20 cellular contexts compared by ENCODE assay signal in genomic region chr20:7308163-7308562, GRCh38.
DNase-seq lines count a peak whose midpoint lies in the region; ATAC-seq, FAIRE-seq and TF ChIP-seq lines count a peak whose summit lies in the region.
"Had no signal": no experiment of that assay in that cellular context is flagged by ENCODE, and none has a peak within 500 bp of the region (broad histone marks: within the 10 kb centered on the region; RNA-seq: fewer than 3 reads in every experiment).

No MANE protein-coding gene starts in this region.

- H3K9me3 Mint-ChIP-seq in glutamatergic neuron (ENCODE audit: unreplicated experiment): no peaks in the 10 kb centered on the region
- H3K9me3 Mint-ChIP-seq: GM23338 had no signal

- no peak overlapping the region for H3K4me3 Mint-ChIP-seq in glutamatergic neuron (ENCODE audit: unreplicated experiment)
- H3K4me3 Mint-ChIP-seq: CD4-positive, alpha-beta T cell; GM23338 had no signal

- no peaks in the 10 kb centered on the region for H3K27me3 Mint-ChIP-seq in glutamatergic neuron (ENCODE audit: unreplicated experiment)
- H3K27me3 Mint-ChIP-seq: CD4-positive, alpha-beta T cell had no signal

- no peaks in the 10 kb centered on the region for H3K4me1 ChIP-seq in foreskin keratinocyte
- H3K4me1 ChIP-seq: A549, Caco-2 had no signal

- peak; percentile 6 for DNase-seq in DMS53 (lab: John Stamatoyannopoulos, UW)
- DNase-seq in DMS53 treated with DMSO at 0.1 percent for 48 hours (lab: John Stamatoyannopoulos, UW; ENCODE audit: unreplicated experiment): no peak
- DNase-seq in RWPE1 (ENCODE audit: low spot score): peak; percentile 13
- DNase-seq in foreskin keratinocyte: peak; percentile 29 to 54
- no peak for DNase-seq in glutamatergic neuron
- DNase-seq in NCI-H146 treated with DMSO at 0.1 percent for 48 hours (lab: John Stamatoyannopoulos, UW; ENCODE audit: unreplicated experiment): no peak
- DNase-seq: AML-193; Caco-2; CD4-positive, alpha-beta T cell; DMS79 treated with DMSO at 0.1 percent for 48 hours; HCEC 1CT had no signal

- POLR2A ChIA-PET in RWPE1 (lab: Yijun Ruan, JAX; ENCODE audit: low non-redundant PET): no interaction called here

- no peaks in the 10 kb centered on the region for H3K4me1 Mint-ChIP-seq in glutamatergic neuron (ENCODE audit: low read depth, unreplicated experiment)
- H3K4me1 Mint-ChIP-seq: GM23338 had no signal

- FAIRE-seq in endometrium (lab: Jason Lieb, UNC): peak; percentile 76
- FAIRE-seq: D721Med, GM12878, H54 had no signal

- H3K27ac Mint-ChIP-seq in glutamatergic neuron (ENCODE audit: unreplicated experiment): no peak overlapping the region
- H3K27ac Mint-ChIP-seq: CD4-positive, alpha-beta T cell; GM23338 had no signal

- no peaks in the 10 kb centered on the region for H3K27me3 ChIP-seq in foreskin keratinocyte

- H3K27ac ChIP-seq in RWPE1 (no peak overlapping the region), foreskin keratinocyte (no peak overlapping the region)
- H3K27ac ChIP-seq: 22Rv1, A549, C4-2B had no signal

- ATAC-seq in foreskin keratinocyte: no peak
- ATAC-seq in GM21515 (IDR thresholded peaks at IDR 0.05; ENCODE audit: unreplicated experiment): no peak
- ATAC-seq: A549, GM12878, GM23338 had no signal

- CTCF ChIA-PET in RWPE1 (lab: Yijun Ruan, JAX): interaction anchor here (0.6 kb wide), 2 partner anchors 437 to 1414 kb away, joined by 3 read pairs; no protein-coding TSS in a partner anchor

- H3K36me3 Mint-ChIP-seq in glutamatergic neuron (ENCODE audit: unreplicated experiment): no peaks in the 10 kb centered on the region

- TF ChIP-seq CTCF in RWPE1 (conservative IDR thresholded peaks at IDR 0.05; ENCODE audit: low read depth) (no peak), foreskin keratinocyte (conservative IDR thresholded peaks at IDR 0.05) (no peak), glutamatergic neuron (IDR thresholded peaks at IDR 0.05; ENCODE audit: partially characterized antibody, unreplicated experiment) (no peak)

Comparison
In these comparisons a context has a peak if more than half of its experiments do, and no peak if none do; other contexts are left out.
1. DNase-seq: peak in DMS53 (single experiment), RWPE1 (single experiment) and foreskin keratinocyte (2 of 2); none in DMS53 treated with DMSO at 0.1 percent for 48 hours (single experiment), glutamatergic neuron (single experiment) and NCI-H146 treated with DMSO at 0.1 percent for 48 hours (single experiment).